31 cellular contexts compared by ENCODE assay signal in the genomic region with DNA sequence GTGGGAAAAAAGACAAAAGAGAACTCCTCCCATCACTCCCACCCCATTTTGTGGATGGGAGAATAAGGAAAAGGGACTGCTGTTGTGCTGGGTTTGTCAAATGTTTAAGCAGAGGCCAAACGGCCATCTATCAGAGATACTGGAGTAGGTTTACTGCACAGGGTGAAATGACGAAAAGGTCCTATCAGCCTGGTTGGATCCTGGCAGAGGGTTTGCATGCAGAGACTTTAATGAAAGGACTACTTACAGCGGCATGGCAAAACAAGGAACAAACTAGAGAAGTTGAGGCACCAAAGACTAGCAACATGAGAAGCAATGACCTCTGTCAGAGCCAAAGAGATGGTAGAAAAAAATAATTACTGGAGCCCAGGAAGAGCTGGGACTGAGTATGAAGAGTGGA. TPM values are rescaled to one million over a fixed set of nuclear protein-coding genes. Genes with fewer than 3 reads are reported as not detected.
"Had no signal": no experiment of that assay in that cellular context is flagged by ENCODE, and none has a peak within 500 bp of the region (broad histone marks: within the 10 kb centered on the region; RNA-seq: fewer than 3 reads in every experiment).

No MANE protein-coding gene starts in this region.

- DNase-seq: colonic mucosa; cortex of kidney; effector CD8-positive, alpha-beta T cell; effector memory CD8-positive, alpha-beta T cell; endodermal cell; erythroblast; esophagus squamous epithelium; foreskin fibroblast; foreskin melanocyte; gastrocnemius medialis; glutamatergic neuron; head of caudate nucleus; heart right ventricle; hippocampal formation; left cardiac atrium; left lung; left ventricle myocardium superior; lower lobe of right lung; mesenchymal stem cell; naive thymus-derived CD4-positive, alpha-beta T cell had no signal

- H3K4me1 ChIP-seq: colonic mucosa, gastrocnemius medialis, heart right ventricle, left lung, lower lobe of right lung had no signal

- H3K4me3 ChIP-seq: colonic mucosa, esophagus squamous epithelium, gastrocnemius medialis, heart right ventricle, left lung, lower lobe of right lung had no signal

- H3K9me3 ChIP-seq: colonic mucosa had no signal

- ATAC-seq: effector memory CD8-positive, alpha-beta T cell; esophagus mucosa; gastrocnemius medialis; heart right ventricle; left cardiac atrium; left lung; left ventricle myocardium superior; lower lobe of right lung; naive thymus-derived CD4-positive, alpha-beta T cell had no signal

- FAIRE-seq: islet of Langerhans, keratinocyte had no signal

- H3K27me3 ChIP-seq: colonic mucosa, gastrocnemius medialis, heart right ventricle, left lung had no signal

- H3K36me3 ChIP-seq: colonic mucosa, esophagus squamous epithelium, gastrocnemius medialis, heart right ventricle, left lung, lower lobe of right lung had no signal

- H3K27ac ChIP-seq: colonic mucosa, epithelial cell of prostate, esophagus squamous epithelium, gastrocnemius medialis, heart right ventricle, left lung, lower lobe of right lung had no signal

RNA-seq across cellular contexts. Expression of gene HEPHL1, which starts 32.2 kb away (rescaled TPM):
- total RNA-seq: colonic mucosa; dermis microvascular lymphatic vessel endothelial cell; endodermal cell; gastrocnemius medialis; glomerular endothelial cell; heart right ventricle; kidney epithelial cell; left cardiac atrium; left lung; left ventricle myocardium superior; lower lobe of right lung; lung microvascular endothelial cell; mesenteric fat pad; mesothelial cell of epicardium; mucosa of gallbladder; naive thymus-derived CD4-positive, alpha-beta T cell had no signal
- polyA plus RNA-seq: heart right ventricle; naive thymus-derived CD4-positive, alpha-beta T cell had no signal
